Comparison of ENCODE assay signal across 23 cellular contexts in genomic region chr1:242745079-242745478, GRCh38.
"Had no signal": no experiment of that assay in that cellular context is flagged by ENCODE, and none has a peak within 500 bp of the region (broad histone marks: within the 10 kb centered on the region; RNA-seq: fewer than 3 reads in every experiment).

No MANE protein-coding gene starts in this region.

- H3K4me2 ChIP-seq: hepatocyte had no signal

- H3K4me3 ChIP-seq: coronary artery, esophagus muscularis mucosa, hepatocyte, left lung, lung, pancreas, right lobe of liver, testis had no signal

- H2AFZ ChIP-seq: hepatocyte had no signal

- H3K36me3 ChIP-seq: brain microvascular endothelial cell, esophagus muscularis mucosa, left lung, pancreas, right lobe of liver had no signal

- H3K27ac ChIP-seq: brain microvascular endothelial cell, coronary artery, esophagus muscularis mucosa, hepatocyte, left lung, pancreas, right lobe of liver, testis had no signal

- H3K79me2 ChIP-seq: hepatocyte had no signal

- H3K27me3 ChIP-seq: brain microvascular endothelial cell, esophagus muscularis mucosa, hepatocyte, left lung, pancreas, right lobe of liver, testis had no signal

- H3K9me3 ChIP-seq: pancreas, right lobe of liver, testis had no signal

- H3K4me1 ChIP-seq: esophagus muscularis mucosa, left lung, pancreas, right lobe of liver, testis had no signal

- DNase-seq: activated CD4-positive, alpha-beta memory T cell treated with anti-CD3 and anti-CD28 coated beads, Interleukin-2, amount 10 ng/mL, durations not matched to agents 7 days and 5 days; activated CD4-positive, alpha-beta T cell treated with anti-CD3 and anti-CD28 coated beads for 48 hours; activated gamma-delta T cell; activated naive CD4-positive, alpha-beta T cell treated with anti-CD3 and anti-CD28 coated beads, Interleukin-2, amount 50 U/mL, for 16 hours; activated naive CD8-positive, alpha-beta T cell treated with anti-CD3 and anti-CD28 coated beads, Interleukin-2, amount 50 U/mL, for 24 hours; activated T-cell treated with anti-CD3 and anti-CD28 coated beads for 4 hours; brain microvascular endothelial cell; central memory CD4-positive, alpha-beta T cell; glutamatergic neuron; immature natural killer cell; kidney glomerular epithelial cell; left lung; pancreas; right lobe of liver; stimulated activated CD4-positive, alpha-beta T cell treated with anti-CD3 and anti-CD28 coated beads, Interleukin-2, amount 100 ng/mL, for 48 hours; stimulated activated CD8-positive, alpha-beta memory T cell treated with anti-CD3 and anti-CD28 coated beads, Interleukin-4, amount 100 ng/mL, for 48 hours; stimulated activated naive B cell treated with anti-CD40 and anti-IgM and Interleukin-4, amounts not matched to agents 10 μg/mL and 1 μg/mL and 100 μg/mL, for 72 hours; T-helper 17 cell; testis had no signal
